ENCODE assay signal across 37 cellular contexts in the genomic region with DNA sequence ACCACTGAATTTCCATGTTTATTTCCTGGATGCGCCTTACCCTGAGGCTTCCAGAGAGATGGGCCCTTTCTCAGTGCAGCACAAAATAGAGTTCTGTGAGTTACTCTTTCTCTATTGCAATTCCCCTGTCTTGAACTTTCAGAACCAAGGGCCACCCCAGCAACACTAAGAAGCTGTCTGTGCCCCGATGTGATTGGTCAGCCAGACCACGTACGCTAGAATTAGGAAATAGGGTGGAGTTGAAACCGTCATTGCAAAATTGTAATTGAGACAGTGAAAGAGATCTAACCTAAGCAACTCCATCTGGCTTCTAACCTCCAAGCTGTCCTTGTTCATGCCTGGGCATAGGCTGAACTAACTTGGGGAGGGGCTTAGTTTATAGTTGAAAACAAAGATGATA.
"Had no signal": no experiment of that assay in that cellular context is flagged by ENCODE, and none has a peak within 500 bp of the region (broad histone marks: within the 10 kb centered on the region; RNA-seq: fewer than 3 reads in every experiment).

No MANE protein-coding gene starts in this region.

- H3K27ac ChIP-seq: brain microvascular endothelial cell, cardiac muscle cell, colonic mucosa, PC-9, RWPE1 had no signal

- H2AFZ ChIP-seq: PC-9 had no signal

- H3K4me3 ChIP-seq: cardiac muscle cell, colonic mucosa, MG63, PC-9 had no signal

- H3K4me1 ChIP-seq: colonic mucosa had no signal

- ATAC-seq: activated CD8-positive, alpha-beta T cell treated with anti-CD3 and anti-CD28 coated beads for 36 hours; activated T-cell treated with anti-CD3 and anti-CD28 coated beads, Interleukin-2, amount 50 U/mL, for 72 hours; activated T-helper 17 cell treated with anti-CD3 and anti-CD28 coated beads, Interleukin-2, amount 50 U/mL, for 72 hours; Right ventricle myocardium inferior had no signal

- H3K27me3 ChIP-seq: brain microvascular endothelial cell, cardiac muscle cell, colonic mucosa, MG63 had no signal

- H3K4me2 ChIP-seq: PC-9 had no signal

- H3K36me3 ChIP-seq: brain microvascular endothelial cell, cardiac muscle cell, colonic mucosa, MG63 had no signal

- FAIRE-seq: RCC 7860, TTC549 had no signal

- H3K9me3 ChIP-seq: colonic mucosa, MG63 had no signal

- DNase-seq: activated CD4-positive, alpha-beta T cell treated with anti-CD3 and anti-CD28 coated beads, Interleukin-2, amount 10 ng/mL, durations not matched to agents 24 days and 14 days; activated CD4-positive, alpha-beta T cell treated with anti-CD3 and anti-CD28 coated beads, Interleukin-2, amount 50 U/mL, for 4 hours; activated CD8-positive, alpha-beta T cell treated with anti-CD3 and anti-CD28 coated beads for 36 hours; activated effector memory CD4-positive, alpha-beta T cell treated with anti-CD3 and anti-CD28 coated beads, Interleukin-2, amount 50 U/mL, for 16 hours; activated naive CD4-positive, alpha-beta T cell; activated naive CD4-positive, alpha-beta T cell treated with anti-CD3 and anti-CD28 coated beads, Interleukin-2, amount 50 U/mL, for 16 hours; activated naive CD8-positive, alpha-beta T cell treated with anti-CD3 and anti-CD28 coated beads for 36 hours; activated T-cell treated with anti-CD3 and anti-CD28 coated beads, Interleukin-2, amount 50 U/mL, for 1 hour; activated T-cell treated with anti-CD3 and anti-CD28 coated beads, Interleukin-2, amount 50 U/mL, for 72 hours; amniotic stem cell; aorta; brain microvascular endothelial cell; colonic mucosa; Karpas-422; KBM-7; MG63; NCI-H1048; NCI-H1105 treated with DMSO at 0.1 percent for 48 hours; NCI-H1436; NCI-H187 treated with DMSO at 0.1 percent for 48 hours; NCI-H2081; NCI-H2171 treated with DMSO at 0.1 percent for 48 hours; NCI-H2227 treated with DMSO at 0.1 percent for 48 hours; NCI-H446; NCI-H524; NCI-H69; PC-9; SIG-M5; SW 1271; T-helper 1 cell; T1000 had no signal
